Comparison of ENCODE assay signal across 1 cellular context in genomic region chr17:7572338-7572587, GRCh38.
TF ChIP-seq lines count a peak whose summit lies in the region.

No MANE protein-coding gene starts in this region.

TF ChIP-seq in HepG2, 621 proteins besides CTCF, POLR2A, EP300 and RAD21 (continued from another document and continues in another):
- TF ChIP-seq ZNF232 (CRISPR knock-in tag; IDR thresholded peaks at IDR 0.05; ENCODE audit: borderline replicate concordance) (0 out of 2 replicates have a peak, but pooled peaks have one; percentile 52), GATAD1 (CRISPR knock-in tag; IDR thresholded peaks at IDR 0.05) (peak; percentile 87), GATA4 (IDR thresholded peaks at IDR 0.05; ENCODE audit: borderline replicate concordance, low read depth) (no peak), ZNF562 (CRISPR knock-in tag; IDR thresholded peaks at IDR 0.05; ENCODE audit: borderline replicate concordance) (no peak), ZNF205 (CRISPR knock-in tag; IDR thresholded peaks at IDR 0.05) (0 out of 2 replicates have a peak, but pooled peaks have one; percentile 15), MIER2 (CRISPR knock-in tag; IDR thresholded peaks at IDR 0.05) (0 out of 2 replicates have a peak, but pooled peaks have one; percentile 18), ZNF263 (CRISPR knock-in tag; IDR thresholded peaks at IDR 0.05) (0 out of 2 replicates have a peak, but pooled peaks have one; percentile 54), ARNT2 (CRISPR knock-in tag; IDR thresholded peaks at IDR 0.05; ENCODE audit: low read depth) (peak; percentile 69; the same call in 1 of the 2 replicates), FOXK1 (CRISPR knock-in tag; IDR thresholded peaks at IDR 0.05; ENCODE audit: borderline replicate concordance, low read depth) (0 out of 2 replicates have a peak, but pooled peaks have one; percentile 77), SMAD1 (CRISPR knock-in tag; IDR thresholded peaks at IDR 0.05; ENCODE audit: borderline replicate concordance, low read depth) (no peak; the same call in 1 of the 2 replicates), GZF1 (CRISPR knock-in tag; IDR thresholded peaks at IDR 0.05) (no peak), ZFP41 (CRISPR knock-in tag; IDR thresholded peaks at IDR 0.05; ENCODE audit: borderline replicate concordance) (peak; percentile 43; the same call in 1 of the 2 replicates), ADNP (CRISPR knock-in tag; IDR thresholded peaks at IDR 0.05) (no peak), NFRKB (IDR thresholded peaks at IDR 0.05) (0 out of 2 replicates have a peak, but pooled peaks have one; percentile 22), PHF5A (CRISPR knock-in tag; IDR thresholded peaks at IDR 0.05; ENCODE audit: low read depth, unreplicated experiment) (peak; percentile 39), SIN3A (IDR thresholded peaks at IDR 0.05; ENCODE audit: borderline replicate concordance, low read depth, low read length) (peak; percentile 94; the same call in 1 of the 2 replicates), MXD4 (CRISPR knock-in tag; IDR thresholded peaks at IDR 0.05) (peak; percentile 92; the same call in 1 of the 2 replicates), SPEN (CRISPR knock-in tag; IDR thresholded peaks at IDR 0.05; ENCODE audit: low read depth) (peak; percentile 94), USF2 (IDR thresholded peaks at IDR 0.05; ENCODE audit: low read depth, low read length) (peak; percentile 94), USF2 (CRISPR knock-in tag; IDR thresholded peaks at IDR 0.05; ENCODE audit: borderline replicate concordance) (peak; percentile 97; the same call in 1 of the 2 replicates), ZNF30 (CRISPR knock-in tag; IDR thresholded peaks at IDR 0.05) (no peak), MTA3 (CRISPR knock-in tag; IDR thresholded peaks at IDR 0.05) (no peak), ZNF441 (CRISPR knock-in tag; IDR thresholded peaks at IDR 0.05; ENCODE audit: borderline replicate concordance) (peak; percentile 24; the same call in 1 of the 2 replicates), ZC3H13 (CRISPR knock-in tag; IDR thresholded peaks at IDR 0.05) (0 out of 2 replicates have a peak, but pooled peaks have one; percentile 75), ZBTB10 (CRISPR knock-in tag; IDR thresholded peaks at IDR 0.05; ENCODE audit: borderline replicate concordance) (peak; percentile 54; the same call in 1 of the 2 replicates), ZNF10 (CRISPR knock-in tag; IDR thresholded peaks at IDR 0.05; ENCODE audit: borderline replicate concordance, low read depth) (no peak), RNF2 (conservative IDR thresholded peaks at IDR 0.05; ENCODE audit: low read depth) (peak; percentile 94), ZFP37 (CRISPR knock-in tag; IDR thresholded peaks at IDR 0.05; ENCODE audit: borderline replicate concordance) (0 out of 2 replicates have a peak, but pooled peaks have one; percentile 46), MIXL1 (CRISPR knock-in tag; IDR thresholded peaks at IDR 0.05) (peak; percentile 44; the same call in 1 of the 2 replicates), ATF1 (CRISPR knock-in tag; IDR thresholded peaks at IDR 0.05) (no peak), AKNA (CRISPR knock-in tag; IDR thresholded peaks at IDR 0.05; ENCODE audit: borderline replicate concordance) (no peak; the same call in 1 of the 2 replicates), ZNF276 (CRISPR knock-in tag; IDR thresholded peaks at IDR 0.05; ENCODE audit: low read depth) (peak; percentile 81; the same call in 1 of the 2 replicates), NFKBIZ (CRISPR knock-in tag; IDR thresholded peaks at IDR 0.05) (no peak), GATAD2A (CRISPR knock-in tag; IDR thresholded peaks at IDR 0.05) (peak; percentile 49; the same call in 1 of the 2 replicates), ZHX2 (IDR thresholded peaks at IDR 0.05; ENCODE audit: low read depth) (peak; percentile 98), ZHX2 (CRISPR knock-in tag; IDR thresholded peaks at IDR 0.05; ENCODE audit: borderline replicate concordance) (no peak)
- TF ChIP-seq, protein P1, sequence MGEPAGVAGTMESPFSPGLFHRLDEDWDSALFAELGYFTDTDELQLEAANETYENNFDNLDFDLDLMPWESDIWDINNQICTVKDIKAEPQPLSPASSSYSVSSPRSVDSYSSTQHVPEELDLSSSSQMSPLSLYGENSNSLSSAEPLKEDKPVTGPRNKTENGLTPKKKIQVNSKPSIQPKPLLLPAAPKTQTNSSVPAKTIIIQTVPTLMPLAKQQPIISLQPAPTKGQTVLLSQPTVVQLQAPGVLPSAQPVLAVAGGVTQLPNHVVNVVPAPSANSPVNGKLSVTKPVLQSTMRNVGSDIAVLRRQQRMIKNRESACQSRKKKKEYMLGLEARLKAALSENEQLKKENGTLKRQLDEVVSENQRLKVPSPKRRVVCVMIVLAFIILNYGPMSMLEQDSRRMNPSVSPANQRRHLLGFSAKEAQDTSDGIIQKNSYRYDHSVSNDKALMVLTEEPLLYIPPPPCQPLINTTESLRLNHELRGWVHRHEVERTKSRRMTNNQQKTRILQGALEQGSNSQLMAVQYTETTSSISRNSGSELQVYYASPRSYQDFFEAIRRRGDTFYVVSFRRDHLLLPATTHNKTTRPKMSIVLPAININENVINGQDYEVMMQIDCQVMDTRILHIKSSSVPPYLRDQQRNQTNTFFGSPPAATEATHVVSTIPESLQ (CRISPR knock-in tag; conservative IDR thresholded peaks at IDR 0.05): 0 out of 2 replicates have a peak, but pooled peaks have one; percentile 24
- TF ChIP-seq, protein P2, sequence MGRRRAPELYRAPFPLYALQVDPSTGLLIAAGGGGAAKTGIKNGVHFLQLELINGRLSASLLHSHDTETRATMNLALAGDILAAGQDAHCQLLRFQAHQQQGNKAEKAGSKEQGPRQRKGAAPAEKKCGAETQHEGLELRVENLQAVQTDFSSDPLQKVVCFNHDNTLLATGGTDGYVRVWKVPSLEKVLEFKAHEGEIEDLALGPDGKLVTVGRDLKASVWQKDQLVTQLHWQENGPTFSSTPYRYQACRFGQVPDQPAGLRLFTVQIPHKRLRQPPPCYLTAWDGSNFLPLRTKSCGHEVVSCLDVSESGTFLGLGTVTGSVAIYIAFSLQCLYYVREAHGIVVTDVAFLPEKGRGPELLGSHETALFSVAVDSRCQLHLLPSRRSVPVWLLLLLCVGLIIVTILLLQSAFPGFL (CRISPR knock-in tag; IDR thresholded peaks at IDR 0.05): no peak
